9 cellular contexts compared by ENCODE assay signal in the genomic region with DNA sequence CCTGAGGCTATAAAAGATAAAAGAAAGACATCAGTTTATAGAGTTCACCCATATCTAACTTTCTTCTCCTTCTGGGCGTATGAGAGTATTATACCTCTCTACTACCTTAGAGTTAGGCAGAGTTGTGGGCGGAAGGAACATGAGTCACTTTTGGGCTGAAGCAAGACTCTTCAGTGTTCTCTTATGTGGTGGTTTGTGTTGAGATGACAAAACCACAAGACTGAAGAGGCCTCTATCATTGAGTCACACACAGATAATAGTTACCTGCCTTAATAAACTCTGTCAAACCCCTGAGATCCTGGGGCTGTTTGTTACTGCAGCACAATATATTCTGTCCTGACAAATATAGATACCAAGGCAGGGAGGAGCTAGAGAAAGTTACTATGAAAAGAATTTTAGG.
DNase-seq lines count a peak whose midpoint lies in the region; ATAC-seq, FAIRE-seq and TF ChIP-seq lines count a peak whose summit lies in the region.
"Had no signal": no experiment of that assay in that cellular context is flagged by ENCODE, and none has a peak within 500 bp of the region (broad histone marks: within the 10 kb centered on the region; RNA-seq: fewer than 3 reads in every experiment).

No MANE protein-coding gene starts in this region.

- BruUV-seq in mammary epithelial cell (replicated peaks; lab: Mats Ljungman, UMichigan) = no TSS peak

- no peak for DNase-seq in GM12891 (ENCODE audit: insufficient read length, low spot score)
- peak; percentile 85 for DNase-seq in NB4 (ENCODE audit: low read depth)
- peak; percentile 92 for DNase-seq in mammary epithelial cell
- peak; percentile 57 for DNase-seq in stimulated activated CD8-positive, alpha-beta memory T cell treated with anti-CD3 and anti-CD28 coated beads, Interleukin-4, amount 100 ng/mL, for 48 hours
- DNase-seq in D341Med (ENCODE audit: low spot score) = no peak
- no peak for DNase-seq in amygdala (lab: John Stamatoyannopoulos, UW)
- DNase-seq in nucleus accumbens (lab: John Stamatoyannopoulos, UW) = no peak

- TF ChIP-seq CTCF in NB4 (IDR thresholded peaks at IDR 0.05; ENCODE audit: low read depth, low read length) (no peak), mammary epithelial cell (conservative IDR thresholded peaks at IDR 0.05 in 1 of 2, IDR thresholded peaks at IDR 0.05 in 1 of 2; ENCODE audit: extremely low read depth in 1 of 2, insufficient read depth in 1 of 2, low read depth in 1 of 2, low read length in 2 of 2) (no peak)

- H2AFZ ChIP-seq in mammary epithelial cell (ENCODE audit: low read depth, low read length) = no peak overlapping the region

- peak; percentile 67 for FAIRE-seq in GM12891 (lab: Jason Lieb, UNC)
- FAIRE-seq: H1 had no signal

- peak; percentile 62 for ATAC-seq in GM21825 (IDR thresholded peaks at IDR 0.05; ENCODE audit: unreplicated experiment)

- H4K20me1 ChIP-seq in mammary epithelial cell (ENCODE audit: insufficient read depth, low read length) = no peaks in the 10 kb centered on the region

- CTCF ChIA-PET in mammary epithelial cell (lab: Charles Lee; ENCODE audit: low non-redundant PET) = no interaction called here

- 0% methylated on average over 2 of the region's 2 CpGs for WGBS in mammary epithelial cell (ENCODE audit: low coverage, missing lambda C conversion rate)

- H3K79me2 ChIP-seq in mammary epithelial cell (ENCODE audit: insufficient read depth, low read length) = peaks cover 12% of the 10 kb centered on the region

- H3K9ac ChIP-seq in mammary epithelial cell (ENCODE audit: insufficient read depth, low read length) = no peak overlapping the region

- TF ChIP-seq POLR2A in GM12891 (IDR thresholded peaks at IDR 0.05; ENCODE audit: low read depth, low read length) (no peak), NB4 (IDR thresholded peaks at IDR 0.05; ENCODE audit: extremely low read depth, insufficient read length) (no peak)

- no peaks in the 10 kb centered on the region for H3K27me3 ChIP-seq in mammary epithelial cell (ENCODE audit: insufficient read depth, low read length)

- intact Hi-C loops in mammary epithelial cell (cut with micrococcal nuclease) = no loop called here

- dilution Hi-C loops in mammary epithelial cell (cut with HindIII; ENCODE audit: low sequenced_read_pairs) = no loop called here

- peaks cover 18% of the 10 kb centered on the region for H3K4me1 ChIP-seq in mammary epithelial cell (ENCODE audit: insufficient read depth, low read length)

- in situ Hi-C loops in mammary epithelial cell (cut with MboI; ENCODE audit: low sequenced_read_pairs in 2 of 2) = no loop called here

- H3K9me3 ChIP-seq in mammary epithelial cell (replicated peaks; ENCODE audit: insufficient read depth, low read length) = peaks cover 8% of the 10 kb centered on the region

- H3K36me3 ChIP-seq in mammary epithelial cell (ENCODE audit: insufficient read depth, low read length) = no peaks in the 10 kb centered on the region

- peak overlapping the region; percentile 37 for H3K27ac ChIP-seq in mammary epithelial cell (ENCODE audit: insufficient read depth, low read depth, low read length)

- H3K4me3 ChIP-seq in NB4 (ENCODE audit: low read depth, low read length) = no peak overlapping the region
- no peak overlapping the region for H3K4me3 ChIP-seq in mammary epithelial cell (replicated peaks in 1 of 3; ENCODE audit: insufficient read depth in 1 of 3, low read depth in 2 of 3, low read length in 3 of 3)

- peak overlapping the region; percentile 43 for H3K4me2 ChIP-seq in mammary epithelial cell (ENCODE audit: insufficient read depth, low read depth, low read length)

TF ChIP-seq in GM12891, 5 proteins besides CTCF, POLR2A, EP300 and RAD21:
- TF ChIP-seq POLR2AphosphoS5 (IDR thresholded peaks at IDR 0.05; ENCODE audit: low read depth, low read length) (no peak), PAX5 (IDR thresholded peaks at IDR 0.05; ENCODE audit: insufficient read depth, low read length, severe bottlenecking) (no peak), TAF1 (IDR thresholded peaks at IDR 0.05; ENCODE audit: low read depth, low read length) (no peak), POU2F2 (IDR thresholded peaks at IDR 0.05; ENCODE audit: low read depth, low read length) (no peak), SPI1 (IDR thresholded peaks at IDR 0.05; ENCODE audit: low read depth, low read length) (no peak)

Comparison
In these comparisons a context has a peak if more than half of its experiments do, and no peak if none do; other contexts are left out.
1. DNase-seq: peak in NB4 (single experiment), mammary epithelial cell (single experiment) and stimulated activated CD8-positive, alpha-beta memory T cell treated with anti-CD3 and anti-CD28 coated beads, Interleukin-4, amount 100 ng/mL, for 48 hours (single experiment); none in GM12891 (single experiment), D341Med (single experiment), amygdala (0 of 56) and nucleus accumbens (0 of 56).